Comparison of ENCODE assay signal across 16 cellular contexts in the genomic region with DNA sequence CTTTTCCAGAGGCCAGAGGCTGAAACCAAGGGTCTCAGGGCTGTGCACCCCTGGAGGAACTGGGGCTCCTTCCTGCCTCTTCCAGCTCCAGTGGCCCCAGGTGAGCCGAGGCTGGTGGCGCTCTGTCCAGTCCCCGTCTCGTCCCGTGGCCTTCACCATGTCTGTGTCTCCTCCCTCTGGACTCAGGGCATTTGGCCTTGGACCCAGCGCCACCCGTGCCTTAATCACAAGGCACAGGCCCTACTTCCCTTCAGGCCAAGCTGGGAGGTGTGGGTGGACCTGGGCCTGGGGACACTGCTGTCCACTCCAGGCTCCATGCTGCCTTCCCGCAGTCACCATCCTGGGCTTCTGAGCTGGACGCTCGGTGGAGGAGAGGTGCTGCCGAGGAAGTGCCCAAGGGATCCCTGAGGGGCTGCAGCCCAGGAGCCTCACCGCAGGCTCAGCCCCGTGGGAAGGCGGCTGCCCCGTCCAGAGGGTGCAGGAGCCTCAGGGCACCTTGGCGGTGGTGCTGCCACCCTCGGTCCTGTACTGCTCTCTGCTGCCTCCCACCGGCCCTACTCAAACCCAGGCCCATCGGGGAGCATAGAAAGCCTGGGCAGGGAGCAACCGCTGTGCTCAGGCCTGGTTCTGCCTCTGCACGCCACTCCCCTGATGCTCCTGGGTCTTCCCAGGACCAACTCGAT. TPM values are rescaled to one million over a fixed set of nuclear protein-coding genes. Genes with fewer than 3 reads are reported as not detected.
DNase-seq lines count a peak whose midpoint lies in the region; ATAC-seq, FAIRE-seq and TF ChIP-seq lines count a peak whose summit lies in the region.
"Had no signal": no experiment of that assay in that cellular context is flagged by ENCODE, and none has a peak within 500 bp of the region (broad histone marks: within the 10 kb centered on the region; RNA-seq: fewer than 3 reads in every experiment).

No MANE protein-coding gene starts in this region.

- H3K36me3 ChIP-seq in A673 (ENCODE audit: insufficient read depth, low read length, poor library complexity, severe bottlenecking) (no peaks in the 10 kb centered on the region), GM23338 (ENCODE audit: insufficient read depth) (no peaks in the 10 kb centered on the region), OCI-LY7 (ENCODE audit: insufficient read depth, low read length) (no peaks in the 10 kb centered on the region), H1 (ENCODE audit: control insufficient read depth in 2 of 4, insufficient read depth in 4 of 4, low read length in 3 of 4) (no peaks in the 10 kb centered on the region), Peyer's patch (peaks cover 0 to 29% (median 0%) of the 10 kb centered on the region in 3 donors)
- H3K36me3 ChIP-seq: HAP-1 had no signal

- no peaks in the 10 kb centered on the region; the same call in 2 of the 3 replicates for H3K9me3 Mint-ChIP-seq in GM23338
- H3K9me3 Mint-ChIP-seq in activated T-cell treated with anti-CD3 and anti-CD28 coated beads, Interleukin-2, amount 50 U/mL, for 4 hours, result no peaks in the 10 kb centered on the region
- H3K9me3 Mint-ChIP-seq: CD4-positive, CD25-positive, alpha-beta regulatory T cell had no signal

- H3K4me1 ChIP-seq in A673 (ENCODE audit: insufficient read depth, low read length, poor library complexity, severe bottlenecking), result no peaks in the 10 kb centered on the region
- H3K4me1 ChIP-seq in GM23338 (ENCODE audit: insufficient read depth), result no peaks in the 10 kb centered on the region
- H3K4me1 ChIP-seq in OCI-LY7 (ENCODE audit: insufficient read depth, low read length, poor library complexity, severe bottlenecking), result no peaks in the 10 kb centered on the region
- H3K4me1 ChIP-seq in H1 (replicated peaks in 1 of 4; ENCODE audit: control insufficient read depth in 3 of 4, insufficient read depth in 4 of 4, low read length in 3 of 4), result no peaks in the 10 kb centered on the region
- peaks cover 0 to 4% (median under 1%) of the 10 kb centered on the region in 4 donors for H3K4me1 ChIP-seq in Peyer's patch
- H3K4me1 ChIP-seq: HAP-1 had no signal

- TF ChIP-seq EP300 in H1 (IDR thresholded peaks at IDR 0.05; ENCODE audit: borderline replicate concordance in 1 of 2, low read depth in 2 of 2, low read length in 2 of 2), result no peak

- H3K4me3 Mint-ChIP-seq in GM23338, result no peak overlapping the region
- no peak overlapping the region for H3K4me3 Mint-ChIP-seq in activated T-cell treated with anti-CD3 and anti-CD28 coated beads, Interleukin-2, amount 50 U/mL, for 4 hours
- H3K4me3 Mint-ChIP-seq: CD4-positive, CD25-positive, alpha-beta regulatory T cell; T-helper 17 cell had no signal

- H3K27me3 ChIP-seq in A673 (replicated peaks; ENCODE audit: insufficient read depth, low read depth, low read length, poor library complexity) (no peaks in the 10 kb centered on the region), GM23338 (ENCODE audit: insufficient read depth) (no peaks in the 10 kb centered on the region), H1 (replicated peaks in 1 of 4; ENCODE audit: control insufficient read depth in 3 of 4, extremely low read depth in 1 of 4, insufficient read depth in 3 of 4, low read length in 3 of 4) (no peaks in the 10 kb centered on the region), Peyer's patch (no peaks in the 10 kb centered on the region)

- H3K4me3 ChIP-seq in A673 (ENCODE audit: low read depth, low read length, poor library complexity, severe bottlenecking), result no peak overlapping the region
- no peak overlapping the region for H3K4me3 ChIP-seq in GM23338
- H3K4me3 ChIP-seq in OCI-LY7 (ENCODE audit: low read depth, low read length, poor library complexity, severe bottlenecking), result no peak overlapping the region
- no peak overlapping the region for H3K4me3 ChIP-seq in H1 (ENCODE audit: extremely low read depth in 1 of 4, insufficient read depth in 2 of 4, low read depth in 3 of 4, low read length in 4 of 4)
- H3K4me3 ChIP-seq in Peyer's patch, result no peak overlapping the region
- H3K4me3 ChIP-seq: HAP-1 had no signal

- no TSS peak for BruUV-seq in A673 (replicated peaks; lab: Mats Ljungman, UMichigan)
- BruUV-seq in OCI-LY7 (replicated peaks; lab: Mats Ljungman, UMichigan), result no TSS peak

- intact Hi-C loops in A673 (cut with micrococcal nuclease; ENCODE audit: unreplicated experiment), result no loop called here
- intact Hi-C loops in OCI-LY7 (cut with micrococcal nuclease; ENCODE audit: unreplicated experiment), result no loop called here

- H4K20me1 ChIP-seq in GM23338 (replicated peaks; ENCODE audit: insufficient read depth) (no peaks in the 10 kb centered on the region), OCI-LY7 (ENCODE audit: insufficient read depth, low read length) (no peaks in the 10 kb centered on the region), H1 (replicated peaks in 1 of 2; ENCODE audit: control insufficient read depth in 1 of 2, insufficient read depth in 2 of 2, low read length in 2 of 2) (peaks cover 0 to 5% of the 10 kb centered on the region in 2 experiments)

- peak; percentile 25 for ATAC-seq in GM23338
- no peak for ATAC-seq in activated T-cell treated with anti-CD3 and anti-CD28 coated beads, Interleukin-2, amount 50 U/mL, for 4 hours
- ATAC-seq: Panc1, T-helper 17 cell had no signal

- no peak overlapping the region for H3K9ac ChIP-seq in H1 (replicated peaks in 1 of 4; ENCODE audit: extremely low read depth in 1 of 4, low read depth in 3 of 4, low read length in 3 of 4)

- peaks cover 3% of the 10 kb centered on the region; the same call in 2 of the 3 replicates for H3K36me3 Mint-ChIP-seq in GM23338 (ENCODE audit: low read depth)
- H3K36me3 Mint-ChIP-seq in activated T-cell treated with anti-CD3 and anti-CD28 coated beads, Interleukin-2, amount 50 U/mL, for 4 hours (ENCODE audit: insufficient read depth), result peaks cover 3% of the 10 kb centered on the region

- TF ChIP-seq POLR2A in H1 (IDR thresholded peaks at IDR 0.05; ENCODE audit: control extremely low read depth in 1 of 2, low read depth in 2 of 2, low read length in 2 of 2), result no peak
- TF ChIP-seq POLR2A in Peyer's patch (IDR thresholded peaks at IDR 0.05), result no peak

- H2BK15ac ChIP-seq in H1 (ENCODE audit: low read length), result no peak overlapping the region

- no peaks in the 10 kb centered on the region for H3K9me2 ChIP-seq in GM23338 (ENCODE audit: insufficient read depth)
- no peaks in the 10 kb centered on the region for H3K9me2 ChIP-seq in OCI-LY7 (ENCODE audit: insufficient read depth, low read length)

- H2AK5ac ChIP-seq in H1 (ENCODE audit: low read depth, low read length), result no peak overlapping the region

- no peak overlapping the region for H2AFZ ChIP-seq in GM23338
- no peak overlapping the region for H2AFZ ChIP-seq in OCI-LY7 (ENCODE audit: low read length)
- no peak overlapping the region for H2AFZ ChIP-seq in H1 (ENCODE audit: low read length)

- TF ChIP-seq CTCF in A673 (conservative IDR thresholded peaks at IDR 0.05; ENCODE audit: low read depth, low read length) (no peak), GM23338 (conservative IDR thresholded peaks at IDR 0.05; ENCODE audit: low read depth in 2 of 2) (peak in 1 of 2 experiments; percentile 42; a peak in 2 of 4 replicates), OCI-LY7 (conservative IDR thresholded peaks at IDR 0.05; ENCODE audit: low read length) (peak; percentile 56), H1 (IDR thresholded peaks at IDR 0.05; ENCODE audit: control extremely low read depth in 1 of 3, insufficient read depth in 1 of 3, low read depth in 1 of 3, low read length in 3 of 3) (peak in 2 of 3 experiments; percentile 11 to 21; a peak in 2 of 4 replicates), Peyer's patch (IDR thresholded peaks at IDR 0.05) (no peak)

- H4K91ac ChIP-seq in H1 (replicated peaks; ENCODE audit: insufficient read length, low read length), result no peak overlapping the region

- H4K8ac ChIP-seq in H1 (ENCODE audit: extremely low read depth, insufficient read depth, low read length), result peak overlapping the region; percentile 51; the same call in 1 of the 2 replicates

- H3K4me1 Mint-ChIP-seq in GM23338, result peaks cover 5% of the 10 kb centered on the region; the same call in 1 of the 3 replicates
- no peaks in the 10 kb centered on the region for H3K4me1 Mint-ChIP-seq in activated T-cell treated with anti-CD3 and anti-CD28 coated beads, Interleukin-2, amount 50 U/mL, for 4 hours (ENCODE audit: low read depth)
- H3K4me1 Mint-ChIP-seq: CD4-positive, CD25-positive, alpha-beta regulatory T cell; T-helper 17 cell had no signal

- H2BK20ac ChIP-seq in H1 (ENCODE audit: low read length), result no peak overlapping the region

- H3K27me3 Mint-ChIP-seq in GM23338 (ENCODE audit: insufficient read depth, low read depth, poor library complexity), result peaks cover 4% of the 10 kb centered on the region
- H3K27me3 Mint-ChIP-seq in activated T-cell treated with anti-CD3 and anti-CD28 coated beads, Interleukin-2, amount 50 U/mL, for 4 hours (ENCODE audit: low read depth), result no peaks in the 10 kb centered on the region
- H3K27me3 Mint-ChIP-seq: CD4-positive, CD25-positive, alpha-beta regulatory T cell; T-helper 17 cell had no signal

- no peak overlapping the region for H3K4ac ChIP-seq in H1 (replicated peaks; ENCODE audit: insufficient read length, low read depth, low read length)

- no peaks in the 10 kb centered on the region for H3K79me2 ChIP-seq in GM23338 (replicated peaks; ENCODE audit: insufficient read depth)
- no peaks in the 10 kb centered on the region for H3K79me2 ChIP-seq in OCI-LY7 (ENCODE audit: insufficient read depth, low read depth, low read length)
- H3K79me2 ChIP-seq in H1 (ENCODE audit: control insufficient read depth in 1 of 2, insufficient read depth in 2 of 2, low read length in 2 of 2), result no peaks in the 10 kb centered on the region

- POLR2A ChIA-PET in A673 (lab: Charles Lee; ENCODE audit: low non-redundant PET) (no interaction called here), OCI-LY7 (lab: Charles Lee) (no interaction called here), H1 (lab: Charles Lee; ENCODE audit: partially characterized antibody) (interaction anchor here (1.2 to 9.0 kb wide), 2 partner anchors 12 to 16 kb away, joined by 4 to 77 read pairs; a partner anchor contains a TSS)

- WGBS in H1 (ENCODE audit: extremely low coverage in 1 of 2, insufficient coverage in 1 of 2, insufficient read length in 1 of 2, insufficient replicate concordance in 2 of 2, low coverage in 1 of 2, low lambda C conversion rate in 2 of 2, missing lambda C conversion rate in 1 of 2), 2 experiments, result 87% methylated on average over 14 of the region's 22 CpGs; no CpG with 5 or more reads in 1 of the 2 experiments

- no peak overlapping the region for H2BK120ac ChIP-seq in H1 (replicated peaks; ENCODE audit: low read depth, low read length)

- no peaks in the 10 kb centered on the region for H3K79me1 ChIP-seq in H1 (ENCODE audit: low read depth, low read length)

- CTCF ChIA-PET in A673 (lab: Charles Lee) (no interaction called here), OCI-LY7 (lab: Charles Lee; ENCODE audit: unreplicated experiment) (no interaction called here), H1 (lab: Charles Lee; ENCODE audit: partially characterized antibody) (interaction anchor here (1.4 to 3.0 kb wide), 5 partner anchors 10 to 346 kb away, joined by 3 to 16 read pairs (median 6); a partner anchor contains a TSS)

- TF ChIP-seq RAD21 in H1 (IDR thresholded peaks at IDR 0.05 in 1 of 2, conservative IDR thresholded peaks at IDR 0.05 in 1 of 2; ENCODE audit: low read depth in 2 of 2, low read length in 2 of 2), result no peak

- no peak overlapping the region for H3K4me2 ChIP-seq in GM23338
- no peak overlapping the region for H3K4me2 ChIP-seq in OCI-LY7 (ENCODE audit: low read length)
- H3K4me2 ChIP-seq in H1 (ENCODE audit: insufficient read depth in 1 of 2, low read depth in 2 of 2, low read length in 2 of 2), result no peak overlapping the region

- H4K5ac ChIP-seq in H1 (ENCODE audit: insufficient read length, low read depth, low read length), result no peak overlapping the region

- H3K9me3 ChIP-seq in A673 (ENCODE audit: low read depth, low read length, poor library complexity, severe bottlenecking) (no peaks in the 10 kb centered on the region), OCI-LY7 (ENCODE audit: low read length) (no peaks in the 10 kb centered on the region), H1 (ENCODE audit: insufficient read depth in 2 of 2, low read depth in 1 of 2, low read length in 1 of 2) (no peaks in the 10 kb centered on the region), Peyer's patch (no peaks in the 10 kb centered on the region)
- H3K9me3 ChIP-seq: HAP-1 had no signal

- H3K56ac ChIP-seq in H1 (replicated peaks; ENCODE audit: insufficient read length, low read depth, low read length), result no peak overlapping the region

- no peak overlapping the region for H2BK12ac ChIP-seq in H1 (ENCODE audit: low read depth, low read length)

- no peaks in the 10 kb centered on the region for H3F3A ChIP-seq in GM23338 (replicated peaks; ENCODE audit: low read depth)

- no peak overlapping the region for H3K23ac ChIP-seq in H1 (ENCODE audit: insufficient read length)

- no peak for FAIRE-seq in H1 (lab: Jason Lieb, UNC)

- no peaks in the 10 kb centered on the region for H3K23me2 ChIP-seq in H1 (ENCODE audit: low read depth, low read length)

- no peak overlapping the region for H3K14ac ChIP-seq in H1 (ENCODE audit: insufficient read length)

- no peak overlapping the region for H2BK5ac ChIP-seq in H1 (ENCODE audit: low read depth, low read length)

- no peak overlapping the region for H3K27ac Mint-ChIP-seq in GM23338
- H3K27ac Mint-ChIP-seq: T-helper 17 cell had no signal

- H3K27ac ChIP-seq in A673 (ENCODE audit: low read depth, low read length, poor library complexity, severe bottlenecking) (peak overlapping the region; percentile 37), GM23338 (ENCODE audit: low read depth) (no peak overlapping the region), OCI-LY7 (ENCODE audit: low read depth, low read length, poor library complexity, severe bottlenecking) (no peak overlapping the region), H1 (ENCODE audit: low read depth, low read length) (no peak overlapping the region), Peyer's patch (no peak overlapping the region)

- DNase-seq in A673 (ENCODE audit: low spot score) (no peak), GM23338 (ENCODE audit: low spot score) (no peak), OCI-LY7 (ENCODE audit: low spot score) (no peak), H1 (ENCODE audit: low read depth in 1 of 2, low spot score in 2 of 2) (no peak), Peyer's patch (no peak), NCI-H1105 treated with DMSO at 0.1 percent for 48 hours (lab: John Stamatoyannopoulos, UW) (no peak)
- no peak for DNase-seq in activated T-cell treated with anti-CD3 and anti-CD28 coated beads, Interleukin-2, amount 50 U/mL, for 4 hours
- DNase-seq: AML-193; CD4-positive, CD25-positive, alpha-beta regulatory T cell; NCI-H1105; NCI-H1694 treated with DMSO at 0.1 percent for 48 hours; NCI-H69; SHP77 treated with DMSO at 0.1 percent for 48 hours; T-helper 17 cell had no signal

- no peak overlapping the region for H3K18ac ChIP-seq in H1 (ENCODE audit: extremely low read depth, low read length)

RNA-seq across cellular contexts. Expression of a gene that starts 9.6 kb away (rescaled TPM):
- total RNA-seq in A673 (2021) (129 and 134 TPM in 2 replicates), OCI-LY7 (2022) (118 and 151 TPM in 2 replicates), Peyer's patch (100 to 1,000 TPM; 109 to 190 (median 122) TPM)
- 250 and 258 TPM in 2 replicates for total RNA-seq in GM23338 (2014; rRNA removed; shearing (Covaris generic))
- polyA plus RNA-seq in GM23338 (2016; fragmentation: Nextera tagmentation; extraction: Ambion mirVana) (522 and 536 TPM in 2 replicates), H1 (2011; rRNA removed) (267 and 272 TPM in 2 replicates)
- total RNA-seq in OCI-LY7 (2014; rRNA removed; shearing (Covaris generic)), result 168 and 216 TPM in 2 replicates
- 221 and 244 TPM in 2 replicates for total RNA-seq in H1 (2021; fragmentation: NEBNext Ultra II Directional; extraction: Animal tissue kit (Norgen Biotek cat#: 25700))
- polyA plus RNA-seq in H1 (2011; cell fraction: cytosol; rRNA removed), result 183 TPM
- polyA plus RNA-seq in H1 (2011; cell fraction: nucleus; rRNA removed), result 229 TPM
- polyA plus RNA-seq in H1 (2012, experiment 1 of 2), result 277 to 336 TPM (median 307 TPM) in 4 replicates
- polyA plus RNA-seq in H1 (2012, experiment 2 of 2), result 319 TPM
- 268 TPM for polyA plus RNA-seq in H1 (2013, experiment 1 of 2)
- 292 TPM for polyA plus RNA-seq in H1 (2013, experiment 2 of 2)
- polyA minus RNA-seq in H1 (2011; rRNA and poly(A)+ RNA removed), result 35.1 and 46.4 TPM in 2 replicates
- polyA minus RNA-seq in H1 (2011; cell fraction: cytosol; rRNA and poly(A)+ RNA removed), result 153 TPM
- 113 TPM for polyA minus RNA-seq in H1 (2011; cell fraction: nucleus; rRNA and poly(A)+ RNA removed)
- 100 to 1,000 TPM; 534 to 566 (median 566) TPM for total RNA-seq in activated T-cell treated with anti-CD3 and anti-CD28 coated beads, Interleukin-2, amount 50 U/mL, for 4 hours

RNA-seq across cellular contexts. Expression of a gene that starts 17.7 kb away (rescaled TPM):
- total RNA-seq in A673 (2021) (103 TPM in 2 replicates), OCI-LY7 (2022) (108 and 150 TPM in 2 replicates), Peyer's patch (10 to 100 TPM in 2 of 4 donors, 1 to 10 TPM in 2; 7.9 to 28.1 (median 10.1) TPM)
- total RNA-seq in GM23338 (2014; rRNA removed; shearing (Covaris generic)), result 114 and 187 TPM in 2 replicates
- polyA plus RNA-seq in GM23338 (2016; fragmentation: Nextera tagmentation; extraction: Ambion mirVana) (32.6 and 36.1 TPM in 2 replicates), H1 (2011; rRNA removed) (76.7 and 141 TPM in 2 replicates)
- total RNA-seq in OCI-LY7 (2014; rRNA removed; shearing (Covaris generic)), result 82.7 and 90.2 TPM in 2 replicates
- 95.4 and 96.5 TPM in 2 replicates for total RNA-seq in H1 (2021; fragmentation: NEBNext Ultra II Directional; extraction: Animal tissue kit (Norgen Biotek cat#: 25700))
- polyA plus RNA-seq in H1 (2011; cell fraction: cytosol; rRNA removed), result 58.9 TPM
- polyA plus RNA-seq in H1 (2011; cell fraction: nucleus; rRNA removed), result 87.0 TPM
- 38.0 to 88.5 TPM (median 80.4 TPM) in 4 replicates for polyA plus RNA-seq in H1 (2012, experiment 1 of 2)
- 81.9 TPM for polyA plus RNA-seq in H1 (2012, experiment 2 of 2)
- 43.2 TPM for polyA plus RNA-seq in H1 (2013, experiment 1 of 2)
- polyA plus RNA-seq in H1 (2013, experiment 2 of 2), result 40.8 TPM
- 33.2 and 36.2 TPM in 2 replicates for polyA minus RNA-seq in H1 (2011; rRNA and poly(A)+ RNA removed)
- polyA minus RNA-seq in H1 (2011; cell fraction: cytosol; rRNA and poly(A)+ RNA removed), result 144 TPM
- 89.1 TPM for polyA minus RNA-seq in H1 (2011; cell fraction: nucleus; rRNA and poly(A)+ RNA removed)
- 10 to 100 TPM; 81.0 to 96.4 (median 87.2) TPM for total RNA-seq in activated T-cell treated with anti-CD3 and anti-CD28 coated beads, Interleukin-2, amount 50 U/mL, for 4 hours

RNA-seq across cellular contexts. Expression of a gene that starts 35.4 kb away (rescaled TPM):
- total RNA-seq in A673 (2021), result 54.8 and 60.6 TPM in 2 replicates
- total RNA-seq in GM23338 (2014; rRNA removed; shearing (Covaris generic)), result 16.4 and 18.8 TPM in 2 replicates
- 9.7 TPM in 2 replicates for polyA plus RNA-seq in GM23338 (2016; fragmentation: Nextera tagmentation; extraction: Ambion mirVana)
- total RNA-seq in OCI-LY7 (2014; rRNA removed; shearing (Covaris generic)), result 17.2 and 18.5 TPM in 2 replicates
- 44.7 and 49.0 TPM in 2 replicates for total RNA-seq in OCI-LY7 (2022)
- total RNA-seq in H1 (2021; fragmentation: NEBNext Ultra II Directional; extraction: Animal tissue kit (Norgen Biotek cat#: 25700)), result 17.8 and 22.4 TPM in 2 replicates
- 8.9 and 12.7 TPM in 2 replicates for polyA plus RNA-seq in H1 (2011; rRNA removed)
- 9.8 TPM for polyA plus RNA-seq in H1 (2011; cell fraction: cytosol; rRNA removed)
- polyA plus RNA-seq in H1 (2011; cell fraction: nucleus; rRNA removed), result 28.1 TPM
- polyA plus RNA-seq in H1 (2012, experiment 1 of 2), result 15.7 to 17.2 TPM (median 16.7 TPM) in 4 replicates
- polyA plus RNA-seq in H1 (2012, experiment 2 of 2), result 11.6 TPM
- 14.6 TPM for polyA plus RNA-seq in H1 (2013, experiment 1 of 2)
- 15.0 TPM for polyA plus RNA-seq in H1 (2013, experiment 2 of 2)
- polyA minus RNA-seq in H1 (2011; rRNA and poly(A)+ RNA removed), result 7.5 and 10.5 TPM in 2 replicates
- 10.6 TPM for polyA minus RNA-seq in H1 (2011; cell fraction: cytosol; rRNA and poly(A)+ RNA removed)
- polyA minus RNA-seq in H1 (2011; cell fraction: nucleus; rRNA and poly(A)+ RNA removed), result 22.3 TPM
- 10 to 100 TPM; 20.6 to 24.1 (median 21.1) TPM for total RNA-seq in activated T-cell treated with anti-CD3 and anti-CD28 coated beads, Interleukin-2, amount 50 U/mL, for 4 hours
- total RNA-seq in Peyer's patch, result 100 to 1,000 TPM in 3 of 4 donors, 10 to 100 TPM in 1; 46.4 to 180 (median 133) TPM

RNA-seq across cellular contexts. Expression of a gene that starts 35.6 kb away (rescaled TPM):
- total RNA-seq in A673 (2021) (89.9 and 98.6 TPM in 2 replicates), OCI-LY7 (2022) (34.2 and 44.9 TPM in 2 replicates), Peyer's patch (10 to 100 TPM; 20.4 to 47.9 (median 35.4) TPM)
- 59.3 and 68.8 TPM in 2 replicates for total RNA-seq in GM23338 (2014; rRNA removed; shearing (Covaris generic))
- polyA plus RNA-seq in GM23338 (2016; fragmentation: Nextera tagmentation; extraction: Ambion mirVana) (167 and 171 TPM in 2 replicates), H1 (2011; rRNA removed) (113 and 133 TPM in 2 replicates)
- 27.3 and 27.6 TPM in 2 replicates for total RNA-seq in OCI-LY7 (2014; rRNA removed; shearing (Covaris generic))
- 94.0 and 98.7 TPM in 2 replicates for total RNA-seq in H1 (2021; fragmentation: NEBNext Ultra II Directional; extraction: Animal tissue kit (Norgen Biotek cat#: 25700))
- polyA plus RNA-seq in H1 (2011; cell fraction: cytosol; rRNA removed), result 98.2 TPM
- 131 TPM for polyA plus RNA-seq in H1 (2011; cell fraction: nucleus; rRNA removed)
- polyA plus RNA-seq in H1 (2012, experiment 1 of 2), result 129 to 276 TPM (median 222 TPM) in 4 replicates
- 213 TPM for polyA plus RNA-seq in H1 (2012, experiment 2 of 2)
- polyA plus RNA-seq in H1 (2013, experiment 1 of 2), result 84.6 TPM
- 84.6 TPM for polyA plus RNA-seq in H1 (2013, experiment 2 of 2)
- 61.8 and 63.2 TPM in 2 replicates for polyA minus RNA-seq in H1 (2011; rRNA and poly(A)+ RNA removed)
- polyA minus RNA-seq in H1 (2011; cell fraction: cytosol; rRNA and poly(A)+ RNA removed), result 31.9 TPM
- polyA minus RNA-seq in H1 (2011; cell fraction: nucleus; rRNA and poly(A)+ RNA removed), result 47.8 TPM
- total RNA-seq in activated T-cell treated with anti-CD3 and anti-CD28 coated beads, Interleukin-2, amount 50 U/mL, for 4 hours, result 100 to 1,000 TPM in 1 of 3 donors, 10 to 100 TPM in 2; 78.9 to 105 (median 98.0) TPM

RNA-seq across cellular contexts. Expression of a gene that starts 36.3 kb away (rescaled TPM):
- total RNA-seq in A673 (2021) (174 and 182 TPM in 2 replicates), OCI-LY7 (2022) (154 and 157 TPM in 2 replicates), Peyer's patch (100 to 1,000 TPM in 3 of 4 donors, 10 to 100 TPM in 1; 76.9 to 218 (median 183) TPM)
- 56.2 and 70.1 TPM in 2 replicates for total RNA-seq in GM23338 (2014; rRNA removed; shearing (Covaris generic))
- polyA plus RNA-seq in GM23338 (2016; fragmentation: Nextera tagmentation; extraction: Ambion mirVana) (29.6 and 30.4 TPM in 2 replicates), H1 (2011; rRNA removed) (42.3 and 62.6 TPM in 2 replicates)
- 123 and 144 TPM in 2 replicates for total RNA-seq in OCI-LY7 (2014; rRNA removed; shearing (Covaris generic))
- 63.6 and 67.5 TPM in 2 replicates for total RNA-seq in H1 (2021; fragmentation: NEBNext Ultra II Directional; extraction: Animal tissue kit (Norgen Biotek cat#: 25700))
- 43.1 TPM for polyA plus RNA-seq in H1 (2011; cell fraction: cytosol; rRNA removed)
- 361 TPM for polyA plus RNA-seq in H1 (2011; cell fraction: nucleus; rRNA removed)
- 37.5 to 75.6 TPM (median 65.9 TPM) in 4 replicates for polyA plus RNA-seq in H1 (2012, experiment 1 of 2)
- 43.7 TPM for polyA plus RNA-seq in H1 (2012, experiment 2 of 2)
- 76.1 TPM for polyA plus RNA-seq in H1 (2013, experiment 1 of 2)
- polyA plus RNA-seq in H1 (2013, experiment 2 of 2), result 73.2 TPM
- polyA minus RNA-seq in H1 (2011; rRNA and poly(A)+ RNA removed), result 19.7 and 34.2 TPM in 2 replicates
- 33.0 TPM for polyA minus RNA-seq in H1 (2011; cell fraction: cytosol; rRNA and poly(A)+ RNA removed)
- polyA minus RNA-seq in H1 (2011; cell fraction: nucleus; rRNA and poly(A)+ RNA removed), result 63.0 TPM
- total RNA-seq in activated T-cell treated with anti-CD3 and anti-CD28 coated beads, Interleukin-2, amount 50 U/mL, for 4 hours, result 100 to 1,000 TPM; 116 to 171 (median 139) TPM

Comparison
In these comparisons a context has a peak if more than half of its experiments do, and no peak if none do; other contexts are left out.
1. CTCF ChIP-seq: peak in OCI-LY7 (single experiment) and H1 (2 of 3); none in A673 (single experiment) and Peyer's patch (0 of 6).